ENCODE assay signal across 23 cellular contexts in genomic region chr10:101960879-101961395, GRCh38.
A peak's percentile ranks its signal among the peaks of the same experiment; 100 is the strongest.
DNase-seq lines count a peak whose midpoint lies in the region; ATAC-seq and TF ChIP-seq lines count a peak whose summit lies in the region.
"Had no signal": no experiment of that assay in that cellular context is flagged by ENCODE, and none has a peak within 500 bp of the region (broad histone marks: within the 10 kb centered on the region; RNA-seq: fewer than 3 reads in every experiment).

No MANE protein-coding gene starts in this region.

- no peaks in the 10 kb centered on the region for H3K27me3 Mint-ChIP-seq in H9 (ENCODE audit: low read depth)
- H3K27me3 Mint-ChIP-seq in endodermal cell (ENCODE audit: insufficient read depth): no peaks in the 10 kb centered on the region
- no peaks in the 10 kb centered on the region for H3K27me3 Mint-ChIP-seq in stimulated activated memory B cell treated with anti-CD40 and anti-IgM and Interleukin-4, amounts not matched to agents 10 μg/mL and 1 μg/mL and 100 μg/mL, for 72 hours
- H3K27me3 Mint-ChIP-seq in activated T-helper 2 cell treated with anti-CD3 and anti-CD28 coated beads, Interferon-gamma antibody, Interleukin-2, Interleukin-4, amounts not matched to agents 10 μg/mL and 5 μg/mL and 100 μg/mL, durations not matched to agents 14 hours and 24 hours and 36 hours (ENCODE audit: low read depth): no peaks in the 10 kb centered on the region
- H3K27me3 Mint-ChIP-seq: activated naive CD8-positive, alpha-beta T cell treated with anti-CD3 and anti-CD28 coated beads, Interleukin-2, amount 50 U/mL, for 24 hours; effector memory CD8-positive, alpha-beta T cell had no signal

- H2BK20ac ChIP-seq in H9 (ENCODE audit: low read depth, low read length, poor library complexity, severe bottlenecking): no peak overlapping the region

- H4K8ac ChIP-seq in H9 (replicated peaks; ENCODE audit: insufficient read length, low read depth, low read length): no peak overlapping the region

- H3K36me3 ChIP-seq in endodermal cell (ENCODE audit: control insufficient read depth, insufficient read depth, low read length) (no peaks in the 10 kb centered on the region), lung (ENCODE audit: control insufficient read depth in 2 of 2, insufficient read depth in 2 of 2, low read length in 2 of 2) (peaks cover 4 to 5% of the 10 kb centered on the region in 2 donors), aorta (ENCODE audit: control insufficient read depth in 1 of 2, insufficient read depth in 2 of 2, low read length in 1 of 2) (peaks cover 0 to 2% of the 10 kb centered on the region in 2 donors)
- H3K36me3 ChIP-seq: brain microvascular endothelial cell, colonic mucosa, prostate gland had no signal

- H3K27ac ChIP-seq in H9 (ENCODE audit: insufficient read length, low read depth, low read length) (no peak overlapping the region), endodermal cell (ENCODE audit: low read depth, low read length) (no peak overlapping the region), lung (ENCODE audit: low read depth in 1 of 2, low read length in 1 of 2) (peak overlapping the region; percentile 75 to 96), aorta (ENCODE audit: low read depth in 1 of 2, low read length in 2 of 2) (no peak overlapping the region)
- H3K27ac ChIP-seq: brain microvascular endothelial cell, colonic mucosa, prostate gland had no signal

- H3K18ac ChIP-seq in H9 (ENCODE audit: insufficient read length, low read depth, low read length): no peak overlapping the region

- H3K14ac ChIP-seq in H9 (ENCODE audit: insufficient read depth, low read length): no peak overlapping the region

- H3K56ac ChIP-seq in H9 (ENCODE audit: insufficient read length, low read depth, low read length): no peak overlapping the region

- H3K4me3 Mint-ChIP-seq in H9 (no peak overlapping the region), endodermal cell (peak overlapping the region; percentile 1)
- H3K4me3 Mint-ChIP-seq in stimulated activated memory B cell treated with anti-CD40 and anti-IgM and Interleukin-4, amounts not matched to agents 10 μg/mL and 1 μg/mL and 100 μg/mL, for 72 hours: no peak overlapping the region
- H3K4me3 Mint-ChIP-seq in activated T-helper 2 cell treated with anti-CD3 and anti-CD28 coated beads, Interferon-gamma antibody, Interleukin-2, Interleukin-4, amounts not matched to agents 10 μg/mL and 5 μg/mL and 100 μg/mL, durations not matched to agents 14 hours and 24 hours and 36 hours (ENCODE audit: low read depth): no peak overlapping the region
- H3K4me3 Mint-ChIP-seq: activated CD8-positive, alpha-beta T cell treated with anti-CD3 and anti-CD28 coated beads, Interleukin-2, amount 10 ng/mL, durations not matched to agents 7 days and 5 days; activated naive CD8-positive, alpha-beta T cell treated with anti-CD3 and anti-CD28 coated beads, Interleukin-2, amount 50 U/mL, for 24 hours; effector memory CD8-positive, alpha-beta T cell had no signal

- no peak overlapping the region for H2BK15ac ChIP-seq in H9 (ENCODE audit: low read depth, low read length)

- H3K27ac Mint-ChIP-seq in H9: peak overlapping the region in 2 of 3 experiments; percentile 29 to 90; a peak in 3 of 7 replicates
- H3K27ac Mint-ChIP-seq in endodermal cell: peak overlapping the region; percentile 46
- peak overlapping the region; percentile 45 for H3K27ac Mint-ChIP-seq in stimulated activated memory B cell treated with anti-CD40 and anti-IgM and Interleukin-4, amounts not matched to agents 10 μg/mL and 1 μg/mL and 100 μg/mL, for 72 hours
- H3K27ac Mint-ChIP-seq in activated T-helper 2 cell treated with anti-CD3 and anti-CD28 coated beads, Interferon-gamma antibody, Interleukin-2, Interleukin-4, amounts not matched to agents 10 μg/mL and 5 μg/mL and 100 μg/mL, durations not matched to agents 14 hours and 24 hours and 36 hours: no peak overlapping the region
- H3K27ac Mint-ChIP-seq: activated CD8-positive, alpha-beta T cell treated with anti-CD3 and anti-CD28 coated beads, Interleukin-2, amount 10 ng/mL, durations not matched to agents 7 days and 5 days; activated naive CD8-positive, alpha-beta T cell treated with anti-CD3 and anti-CD28 coated beads, Interleukin-2, amount 50 U/mL, for 24 hours; effector memory CD8-positive, alpha-beta T cell had no signal

- H3K4me2 ChIP-seq in H9 (ENCODE audit: insufficient read depth, insufficient read length, low read length): no peak overlapping the region
- H3K4me2 ChIP-seq: smooth muscle cell had no signal

- no peak overlapping the region for H2BK5ac ChIP-seq in H9 (ENCODE audit: insufficient read length, low read length)

- H3K4me1 Mint-ChIP-seq in H9: peaks cover 2 to 25% of the 10 kb centered on the region in 2 experiments; a peak in 2 of 4 replicates
- H3K4me1 Mint-ChIP-seq in endodermal cell: peaks cover 45% of the 10 kb centered on the region
- H3K4me1 Mint-ChIP-seq in stimulated activated memory B cell treated with anti-CD40 and anti-IgM and Interleukin-4, amounts not matched to agents 10 μg/mL and 1 μg/mL and 100 μg/mL, for 72 hours: peaks cover 27% of the 10 kb centered on the region
- H3K4me1 Mint-ChIP-seq in activated T-helper 2 cell treated with anti-CD3 and anti-CD28 coated beads, Interferon-gamma antibody, Interleukin-2, Interleukin-4, amounts not matched to agents 10 μg/mL and 5 μg/mL and 100 μg/mL, durations not matched to agents 14 hours and 24 hours and 36 hours (ENCODE audit: low read depth): peaks cover 1% of the 10 kb centered on the region

- no peaks in the 10 kb centered on the region for H3K9me3 ChIP-seq in H9 (ENCODE audit: control insufficient read depth, low read depth, low read length)
- no peaks in the 10 kb centered on the region for H3K9me3 ChIP-seq in endodermal cell (ENCODE audit: control insufficient read depth, low read length)
- no peaks in the 10 kb centered on the region for H3K9me3 ChIP-seq in lung (ENCODE audit: control insufficient read depth in 2 of 2, insufficient read depth in 1 of 2, low read length in 1 of 2)
- no peaks in the 10 kb centered on the region for H3K9me3 ChIP-seq in aorta (ENCODE audit: control insufficient read depth, low read length)
- H3K9me3 ChIP-seq: colonic mucosa, gastroesophageal sphincter, prostate gland had no signal

- no peak overlapping the region for H3K4ac ChIP-seq in H9 (ENCODE audit: low read depth, low read length)

- H3K9ac ChIP-seq in H9 (ENCODE audit: extremely low read depth, insufficient read length, low read length): no peak overlapping the region
- H3K9ac ChIP-seq in endodermal cell (ENCODE audit: extremely low read depth, low read length, poor library complexity, severe bottlenecking): no peak overlapping the region

- no peak overlapping the region for H2AK5ac ChIP-seq in H9 (ENCODE audit: insufficient read length, low read length)

- H3K4me3 ChIP-seq in endodermal cell (ENCODE audit: low read length) (peak overlapping the region; percentile 41), lung (no peak overlapping the region), aorta (ENCODE audit: low read length in 2 of 2) (no peak overlapping the region)
- H3K4me3 ChIP-seq: colonic mucosa, gastroesophageal sphincter, prostate gland, smooth muscle cell had no signal

- H2BK120ac ChIP-seq in H9 (ENCODE audit: low read depth, low read length, poor library complexity, severe bottlenecking): no peak overlapping the region

- WGBS in H9 (ENCODE audit: extremely low coverage, insufficient read length, low lambda C conversion rate): no CpG with 5 or more reads among the region's 6 CpGs
- 60 to 72% methylated on average over 4 to 6 of the region's 6 CpGs for WGBS in endodermal cell (ENCODE audit: insufficient coverage in 1 of 2, insufficient read length in 1 of 2), 2 experiments
- 75 to 87% methylated on average over 6 of the region's 6 CpGs for whole genome bisulfite sequencing in lung, 2 donors
- 83 to 86% methylated on average over 6 of the region's 6 CpGs for WGBS in aorta, 2 donors

- no peak overlapping the region for H3T11ph ChIP-seq in H9 (ENCODE audit: low read length)

- H3K36me3 Mint-ChIP-seq in H9 (ENCODE audit: insufficient read depth in 1 of 3, low read depth in 3 of 3) (peaks cover 4 to 17% (median 9%) of the 10 kb centered on the region in 3 experiments; a peak in 5 of 7 replicates), endodermal cell (ENCODE audit: low read depth) (peaks cover 17% of the 10 kb centered on the region)
- H3K36me3 Mint-ChIP-seq in stimulated activated memory B cell treated with anti-CD40 and anti-IgM and Interleukin-4, amounts not matched to agents 10 μg/mL and 1 μg/mL and 100 μg/mL, for 72 hours: peaks cover 43% of the 10 kb centered on the region
- H3K36me3 Mint-ChIP-seq in activated T-helper 2 cell treated with anti-CD3 and anti-CD28 coated beads, Interferon-gamma antibody, Interleukin-2, Interleukin-4, amounts not matched to agents 10 μg/mL and 5 μg/mL and 100 μg/mL, durations not matched to agents 14 hours and 24 hours and 36 hours (ENCODE audit: low read depth): peaks cover 14% of the 10 kb centered on the region

- H3K79me1 ChIP-seq in H9 (ENCODE audit: insufficient read depth, low read depth, low read length, poor library complexity, severe bottlenecking): no peaks in the 10 kb centered on the region

- no peak overlapping the region for H2BK12ac ChIP-seq in H9 (ENCODE audit: insufficient read length, low read depth, low read length)

- H4K20me1 ChIP-seq in H9 (ENCODE audit: control insufficient read depth, insufficient read depth, insufficient read length): no peaks in the 10 kb centered on the region

- no peaks in the 10 kb centered on the region for H3K9me3 Mint-ChIP-seq in H9
- no peaks in the 10 kb centered on the region for H3K9me3 Mint-ChIP-seq in endodermal cell
- no peaks in the 10 kb centered on the region for H3K9me3 Mint-ChIP-seq in stimulated activated memory B cell treated with anti-CD40 and anti-IgM and Interleukin-4, amounts not matched to agents 10 μg/mL and 1 μg/mL and 100 μg/mL, for 72 hours
- no peaks in the 10 kb centered on the region for H3K9me3 Mint-ChIP-seq in activated T-helper 2 cell treated with anti-CD3 and anti-CD28 coated beads, Interferon-gamma antibody, Interleukin-2, Interleukin-4, amounts not matched to agents 10 μg/mL and 5 μg/mL and 100 μg/mL, durations not matched to agents 14 hours and 24 hours and 36 hours
- H3K9me3 Mint-ChIP-seq: activated naive CD8-positive, alpha-beta T cell treated with anti-CD3 and anti-CD28 coated beads, Interleukin-2, amount 50 U/mL, for 24 hours; effector memory CD8-positive, alpha-beta T cell had no signal

- DNase-seq in H9: no peak
- DNase-seq in endodermal cell: peak; percentile 89
- no peak for DNase-seq in lung (ENCODE audit: low spot score)
- DNase-seq in aorta: no peak
- no peak for DNase-seq in 8988T
- DNase-seq in activated T-helper 2 cell treated with anti-CD3 and anti-CD28 coated beads, Interferon-gamma antibody, Interleukin-2, Interleukin-4, amounts not matched to agents 10 μg/mL and 5 μg/mL and 100 μg/mL, durations not matched to agents 14 hours and 24 hours and 36 hours (ENCODE audit: low spot score): no peak
- DNase-seq: activated CD4-positive, alpha-beta T cell treated with anti-CD3 and anti-CD28 coated beads for 1 hour; activated CD8-positive, alpha-beta T cell treated with anti-CD3 and anti-CD28 coated beads, Interleukin-2, amount 10 ng/mL, durations not matched to agents 7 days and 5 days; activated gamma-delta T cell treated with Interleukin-2 at 50 U/mL for 16 hours; activated naive CD8-positive, alpha-beta T cell treated with anti-CD3 and anti-CD28 coated beads, Interleukin-2, amount 50 U/mL, for 24 hours; activated T-cell treated with anti-CD3 and anti-CD28 coated beads for 4 hours; brain microvascular endothelial cell; colonic mucosa; DMS 273 treated with DMSO at 0.1 percent for 48 hours; effector memory CD8-positive, alpha-beta T cell; NCI-H1694; NCI-H526; T-helper 1 cell had no signal

- no peak overlapping the region for H3K23ac ChIP-seq in H9 (ENCODE audit: insufficient read length, low read depth, low read length)

- H3K4me1 ChIP-seq in H9 (ENCODE audit: insufficient read depth, low read length) (no peaks in the 10 kb centered on the region), endodermal cell (ENCODE audit: control insufficient read depth, insufficient read depth, low read length) (peaks cover 15% of the 10 kb centered on the region), lung (ENCODE audit: control insufficient read depth in 2 of 2, insufficient read depth in 2 of 2, low read length in 2 of 2) (peaks cover 0 to 10% of the 10 kb centered on the region in 2 donors), aorta (ENCODE audit: control insufficient read depth in 1 of 2, insufficient read depth in 2 of 2, low read length in 2 of 2) (no peaks in the 10 kb centered on the region)
- H3K4me1 ChIP-seq: colonic mucosa had no signal

- no peak for TF ChIP-seq CTCF in H9 (conservative IDR thresholded peaks at IDR 0.05)
- TF ChIP-seq CTCF in endodermal cell (conservative IDR thresholded peaks at IDR 0.05): no peak
- no peak for TF ChIP-seq CTCF in lung (IDR thresholded peaks at IDR 0.05; ENCODE audit: control extremely low read depth, extremely low read depth)

- no peak overlapping the region for H4K91ac ChIP-seq in H9 (ENCODE audit: insufficient read length, low read depth, low read length)

- no peak overlapping the region for H4K5ac ChIP-seq in H9 (ENCODE audit: insufficient read length, low read depth, low read length)

- H3K27me3 ChIP-seq in H9 (ENCODE audit: insufficient read depth, low read length): no peaks in the 10 kb centered on the region
- no peaks in the 10 kb centered on the region for H3K27me3 ChIP-seq in endodermal cell (ENCODE audit: control insufficient read depth, insufficient read depth, low read length, poor library complexity, severe bottlenecking)
- H3K27me3 ChIP-seq in lung (ENCODE audit: control insufficient read depth, insufficient read depth): no peaks in the 10 kb centered on the region
- no peaks in the 10 kb centered on the region for H3K27me3 ChIP-seq in aorta (ENCODE audit: control insufficient read depth in 1 of 2, insufficient read depth in 2 of 2, low read length in 1 of 2)
- H3K27me3 ChIP-seq: brain microvascular endothelial cell, colonic mucosa, gastroesophageal sphincter had no signal

- intact Hi-C loops in aorta (cut with DNase I): no loop called here
- intact Hi-C loops in activated T-helper 2 cell treated with anti-CD3 and anti-CD28 coated beads, Interferon-gamma antibody, Interleukin-2, Interleukin-4, amounts not matched to agents 10 μg/mL and 5 μg/mL and 100 μg/mL, durations not matched to agents 14 hours and 24 hours and 36 hours (cut with micrococcal nuclease): no loop called here

- no peaks in the 10 kb centered on the region for H3K79me2 ChIP-seq in H9 (ENCODE audit: insufficient read depth, low read length)

- H3K23me2 ChIP-seq in H9 (ENCODE audit: insufficient read length, low read depth, low read length, poor library complexity, severe bottlenecking): no peaks in the 10 kb centered on the region

- no peak for ATAC-seq in lung (ENCODE audit: insufficient read depth, low FRiP score)
- ATAC-seq in stimulated activated memory B cell treated with anti-CD40 and anti-IgM and Interleukin-4, amounts not matched to agents 10 μg/mL and 1 μg/mL and 100 μg/mL, for 72 hours: no peak
- ATAC-seq in aorta (ENCODE audit: low FRiP score): no peak
- ATAC-seq: activated CD8-positive, alpha-beta T cell treated with anti-CD3 and anti-CD28 coated beads, Interleukin-2, amount 10 ng/mL, durations not matched to agents 7 days and 5 days; activated naive CD8-positive, alpha-beta T cell treated with anti-CD3 and anti-CD28 coated beads, Interleukin-2, amount 50 U/mL, for 24 hours; effector memory CD8-positive, alpha-beta T cell; esophagus mucosa; gastroesophageal sphincter had no signal

- H2AFZ ChIP-seq in H9 (ENCODE audit: low read length): no peak overlapping the region

Comparison
In these comparisons a context has a peak if more than half of its experiments do, and no peak if none do; other contexts are left out.
1. H3K27ac ChIP-seq: peak in lung (2 of 2); none in H9 (single experiment), endodermal cell (single experiment) and aorta (0 of 2).